Comparison of ENCODE assay signal across 14 cellular contexts in the genomic region with DNA sequence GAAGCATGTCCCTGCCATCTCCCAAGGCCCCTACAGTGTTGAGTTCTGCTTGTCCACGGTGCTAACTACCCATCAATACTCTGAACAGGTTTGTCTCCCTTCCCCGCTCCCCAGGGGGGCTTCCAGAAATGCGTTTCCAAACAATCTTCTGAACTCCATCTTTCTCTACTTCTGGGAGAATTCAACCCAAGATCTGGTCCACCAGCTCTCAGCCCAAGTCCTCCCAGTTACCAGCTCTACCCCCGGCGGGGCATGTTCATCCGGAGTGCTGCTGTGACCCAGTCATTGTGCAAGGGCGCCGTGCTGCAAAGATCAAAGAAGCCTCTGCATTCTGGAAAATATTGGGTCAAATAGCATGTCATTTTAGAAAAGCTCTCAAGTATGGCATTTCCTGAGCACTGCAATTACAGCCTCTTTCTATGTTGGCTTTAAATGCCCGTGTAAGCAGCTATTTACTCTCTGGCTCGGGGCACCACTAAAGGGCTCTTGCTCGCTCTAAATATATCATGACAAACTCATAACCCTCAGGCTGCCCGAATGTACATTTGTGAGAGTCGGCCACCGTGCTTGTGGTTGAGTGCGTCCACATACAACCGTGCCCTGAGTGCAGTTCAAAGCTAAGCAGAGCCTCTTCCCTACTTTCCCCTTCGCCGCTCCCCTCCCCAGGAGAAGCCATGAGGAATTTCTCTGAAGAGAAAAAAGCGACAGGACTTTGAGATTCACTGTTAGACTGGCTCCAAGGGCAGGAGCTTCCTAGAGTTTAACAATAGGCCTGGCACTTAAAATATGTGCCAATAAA.
DNase-seq lines count a peak whose midpoint lies in the region; ATAC-seq and TF ChIP-seq lines count a peak whose summit lies in the region.
"Had no signal": no experiment of that assay in that cellular context is flagged by ENCODE, and none has a peak within 500 bp of the region (broad histone marks: within the 10 kb centered on the region; RNA-seq: fewer than 3 reads in every experiment).

No MANE protein-coding gene starts in this region.

- H3K4me1 Mint-ChIP-seq in osteocyte (ENCODE audit: unreplicated experiment), result peaks cover 16% of the 10 kb centered on the region
- H3K4me1 Mint-ChIP-seq: activated naive CD8-positive, alpha-beta T cell treated with anti-CD3 and anti-CD28 coated beads, Interleukin-2, amount 10 ng/mL, durations not matched to agents 7 days and 5 days; endodermal cell had no signal

- no peak for ATAC-seq in GM19035 (IDR thresholded peaks at IDR 0.05; ENCODE audit: unreplicated experiment)
- ATAC-seq: foreskin keratinocyte had no signal

- no peak for TF ChIP-seq CTCF in osteocyte (IDR thresholded peaks at IDR 0.05)

- no peak overlapping the region for H3K4me3 Mint-ChIP-seq in osteocyte (ENCODE audit: unreplicated experiment)
- H3K4me3 Mint-ChIP-seq: activated naive CD8-positive, alpha-beta T cell treated with anti-CD3 and anti-CD28 coated beads, Interleukin-2, amount 10 ng/mL, durations not matched to agents 7 days and 5 days; endodermal cell had no signal

- DNase-seq in DMS153 (lab: John Stamatoyannopoulos, UW), result peak; percentile 13
- no peak for DNase-seq in DMS153 treated with DMSO at 0.1 percent for 48 hours (lab: John Stamatoyannopoulos, UW; ENCODE audit: unreplicated experiment)
- DNase-seq in NCI-H1417 treated with DMSO at 0.1 percent for 48 hours (lab: John Stamatoyannopoulos, UW), result peak; percentile 8
- peak; percentile 19 for DNase-seq in dermis blood vessel endothelial cell
- DNase-seq in osteocyte (ENCODE audit: extremely low spot score, unreplicated experiment), result no peak
- DNase-seq in AG08396 (ENCODE audit: low spot score), result no peak
- no peak for DNase-seq in RKO (ENCODE audit: low spot score)
- DNase-seq: activated naive CD8-positive, alpha-beta T cell treated with anti-CD3 and anti-CD28 coated beads, Interleukin-2, amount 10 ng/mL, durations not matched to agents 7 days and 5 days; activated T-cell treated with anti-CD3 and anti-CD28 coated beads, Interleukin-2, amount 50 U/mL, for 48 hours; endodermal cell; foreskin keratinocyte; NCI-H2171 treated with DMSO at 0.1 percent for 48 hours; stimulated activated CD4-positive, alpha-beta T cell treated with anti-CD3 and anti-CD28 coated beads, Interleukin-4, amount 100 ng/mL, for 24 hours had no signal

- H3K27ac Mint-ChIP-seq in osteocyte (ENCODE audit: unreplicated experiment), result peak overlapping the region; percentile 43
- H3K27ac Mint-ChIP-seq: activated naive CD8-positive, alpha-beta T cell treated with anti-CD3 and anti-CD28 coated beads, Interleukin-2, amount 10 ng/mL, durations not matched to agents 7 days and 5 days; endodermal cell had no signal

- H3K9me3 Mint-ChIP-seq in osteocyte (ENCODE audit: unreplicated experiment), result no peaks in the 10 kb centered on the region
- H3K9me3 Mint-ChIP-seq: activated naive CD8-positive, alpha-beta T cell treated with anti-CD3 and anti-CD28 coated beads, Interleukin-2, amount 10 ng/mL, durations not matched to agents 7 days and 5 days; endodermal cell had no signal

- H3K36me3 Mint-ChIP-seq in osteocyte (ENCODE audit: unreplicated experiment), result no peaks in the 10 kb centered on the region
- H3K36me3 Mint-ChIP-seq: activated naive CD8-positive, alpha-beta T cell treated with anti-CD3 and anti-CD28 coated beads, Interleukin-2, amount 10 ng/mL, durations not matched to agents 7 days and 5 days had no signal

- peaks cover 12% of the 10 kb centered on the region for H3K27me3 Mint-ChIP-seq in osteocyte (ENCODE audit: unreplicated experiment)

Comparison
In these comparisons a context has a peak if more than half of its experiments do, and no peak if none do; other contexts are left out.
1. DNase-seq: peak in DMS153 (single experiment), NCI-H1417 treated with DMSO at 0.1 percent for 48 hours (single experiment) and dermis blood vessel endothelial cell (single experiment); none in DMS153 treated with DMSO at 0.1 percent for 48 hours (single experiment), osteocyte (single experiment), AG08396 (single experiment) and RKO (single experiment).